In the genomic region with DNA sequence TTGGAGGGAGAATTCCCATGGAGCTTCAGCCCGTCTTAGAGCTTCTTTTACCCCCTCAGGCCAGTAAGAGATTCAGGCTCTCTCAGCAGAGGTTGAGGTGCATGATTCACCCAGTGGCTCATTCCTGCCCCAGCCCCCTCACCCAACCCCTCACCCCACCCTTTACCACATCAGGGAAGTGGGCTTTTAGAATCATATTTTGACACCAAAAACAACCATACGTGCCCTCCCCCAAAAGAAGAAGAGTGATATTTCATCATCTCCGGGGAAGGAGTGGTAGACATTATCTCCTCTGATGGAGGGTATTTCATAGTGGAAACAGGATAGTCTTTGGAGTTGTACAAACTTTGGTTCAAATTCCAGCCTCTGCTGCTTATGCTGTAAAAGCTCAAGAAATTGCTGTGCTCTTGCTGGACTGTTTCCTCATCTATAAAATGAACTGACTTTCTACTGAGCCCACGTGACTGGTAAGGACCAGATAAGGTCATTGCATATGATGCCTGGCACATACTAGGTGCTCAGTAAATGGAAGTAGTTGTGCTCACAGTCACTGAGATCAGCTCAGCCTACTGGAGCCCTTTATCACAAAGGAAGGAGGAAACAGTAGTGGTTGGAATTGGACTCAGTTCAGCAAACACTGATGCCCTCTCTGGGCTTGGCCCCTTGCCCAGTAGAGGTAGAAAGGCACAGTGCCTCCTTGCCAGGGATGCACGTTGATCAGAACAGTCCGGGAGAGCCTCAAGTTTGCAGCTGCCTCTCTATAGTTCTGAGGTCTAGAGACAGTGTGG, we compare ENCODE assay signal across 11 cellular contexts. TPM values are rescaled to one million over a fixed set of nuclear protein-coding genes. Genes with fewer than 3 reads are reported as not detected.
A peak's percentile ranks its signal among the peaks of the same experiment; 100 is the strongest.
DNase-seq lines count a peak whose midpoint lies in the region; ATAC-seq, FAIRE-seq and TF ChIP-seq lines count a peak whose summit lies in the region.
"Had no signal": no experiment of that assay in that cellular context is flagged by ENCODE, and none has a peak within 500 bp of the region (broad histone marks: within the 10 kb centered on the region; RNA-seq: fewer than 3 reads in every experiment).

No MANE protein-coding gene starts in this region.

- CTCF ChIA-PET in endothelial cell of umbilical vein (lab: Charles Lee): no interaction called here

- FAIRE-seq in endothelial cell of umbilical vein (lab: Jason Lieb, UNC): no peak

- POLR2A ChIA-PET in endothelial cell of umbilical vein (lab: Charles Lee): no interaction called here

- no peak overlapping the region for H2AK5ac ChIP-seq in mesendoderm (ENCODE audit: low read length)

- no peak overlapping the region for H3K18ac ChIP-seq in mesendoderm (ENCODE audit: low read length)

- no peak overlapping the region for H3K23ac ChIP-seq in mesendoderm (ENCODE audit: low read length)

- H2BK120ac ChIP-seq in mesendoderm (ENCODE audit: low read depth, low read length): no peak overlapping the region

- H3K9me3 ChIP-seq in endothelial cell of umbilical vein (replicated peaks; ENCODE audit: control insufficient read depth, insufficient read depth, low read length): no peaks in the 10 kb centered on the region
- H3K9me3 ChIP-seq: MG63, suprapubic skin had no signal

- no peaks in the 10 kb centered on the region for H3K79me1 ChIP-seq in mesendoderm (ENCODE audit: low read length)

- H4K5ac ChIP-seq in mesendoderm (ENCODE audit: low read length): no peak overlapping the region

- H3K4me1 ChIP-seq in endothelial cell of umbilical vein (ENCODE audit: control insufficient read depth, extremely low read depth, insufficient read depth, low read length): no peaks in the 10 kb centered on the region
- H3K4me1 ChIP-seq in mesendoderm (ENCODE audit: control insufficient read depth, low read depth, low read length): no peaks in the 10 kb centered on the region
- H3K4me1 ChIP-seq: suprapubic skin had no signal

- ATAC-seq in SK-N-SH treated with all-trans-retinoic acid at 6 μM for 48 hours (peak; percentile 64), HG02678 (IDR thresholded peaks at IDR 0.05; ENCODE audit: unreplicated experiment) (no peak)

- H3K36me3 ChIP-seq in endothelial cell of umbilical vein (ENCODE audit: control insufficient read depth in 2 of 2, extremely low read depth in 1 of 2, insufficient read depth in 2 of 2, low read length in 2 of 2) (no peaks in the 10 kb centered on the region), mesendoderm (ENCODE audit: control insufficient read depth, insufficient read depth, low read length) (no peaks in the 10 kb centered on the region)
- H3K36me3 ChIP-seq: MG63, suprapubic skin had no signal

- H4K20me1 ChIP-seq in endothelial cell of umbilical vein (replicated peaks; ENCODE audit: control insufficient read depth, extremely low read depth, insufficient read depth, low read length): no peaks in the 10 kb centered on the region

- dilution Hi-C loops in endothelial cell of umbilical vein (cut with MboI; ENCODE audit: extremely low pct_ligation_motif_present, low sequenced_read_pairs): no loop called here

- H3K4me2 ChIP-seq in endothelial cell of umbilical vein (ENCODE audit: insufficient read depth, low read length) (no peak overlapping the region), mesendoderm (ENCODE audit: low read length) (no peak overlapping the region)

- H3K4ac ChIP-seq in mesendoderm (ENCODE audit: low read depth, low read length): no peak overlapping the region

- peak; percentile 49 for DNase-seq in stimulated activated CD4-positive, alpha-beta T cell treated with anti-CD3 and anti-CD28 coated beads, Interleukin-1b, Interleukin-23, amount 100 ng/mL, for 48 hours
- DNase-seq in stimulated activated CD4-positive, alpha-beta T cell treated with anti-CD3 and anti-CD28 coated beads, Interleukin-2, amount 100 ng/mL, for 48 hours: no peak
- DNase-seq in endothelial cell of umbilical vein (ENCODE audit: low read depth, low spot score): peak; percentile 15
- no peak for DNase-seq in epidermal melanocyte (ENCODE audit: insufficient read length, low spot score)
- DNase-seq in cortex of kidney (lab: John Stamatoyannopoulos, UW): no peak
- DNase-seq in mesendoderm: no peak
- DNase-seq: MG63, occipital lobe had no signal

- H2BK15ac ChIP-seq in mesendoderm (replicated peaks; ENCODE audit: low read depth): no peak overlapping the region

- H4K8ac ChIP-seq in mesendoderm (ENCODE audit: low read depth, low read length): no peak overlapping the region

- BruUV-seq in endothelial cell of umbilical vein (replicated peaks; lab: Mats Ljungman, UMichigan): no TSS peak

- intact Hi-C loops in endothelial cell of umbilical vein (cut with micrococcal nuclease): no loop called here

- H3K9me1 ChIP-seq in endothelial cell of umbilical vein (replicated peaks; ENCODE audit: control insufficient read depth, extremely low read depth, insufficient read depth, low read length): no peaks in the 10 kb centered on the region

- WGBS in mesendoderm (ENCODE audit: extremely low coverage, insufficient coverage, low lambda C conversion rate): no CpG with 5 or more reads among the region's 6 CpGs

- H2BK5ac ChIP-seq in mesendoderm (ENCODE audit: low read length): no peak overlapping the region

- no peak for TF ChIP-seq CTCF in endothelial cell of umbilical vein (IDR thresholded peaks at IDR 0.05; ENCODE audit: extremely low read depth in 1 of 2, insufficient read depth in 1 of 2, low read depth in 1 of 2, low read length in 2 of 2)

- H3K9ac ChIP-seq in endothelial cell of umbilical vein (replicated peaks; ENCODE audit: extremely low read depth, insufficient read depth, low read length) (no peak overlapping the region), mesendoderm (ENCODE audit: low read length) (no peak overlapping the region)

- no peak overlapping the region for H3K4me3 ChIP-seq in endothelial cell of umbilical vein (replicated peaks in 1 of 3; ENCODE audit: insufficient read depth in 1 of 3, low read depth in 1 of 3, low read length in 3 of 3)
- no peak overlapping the region for H3K4me3 ChIP-seq in mesendoderm (ENCODE audit: low read length)
- H3K4me3 ChIP-seq: MG63, suprapubic skin had no signal

- H3K56ac ChIP-seq in mesendoderm (ENCODE audit: low read length): no peak overlapping the region

- H3K79me2 ChIP-seq in endothelial cell of umbilical vein (ENCODE audit: control insufficient read depth, insufficient read depth, low read length) (no peaks in the 10 kb centered on the region), mesendoderm (ENCODE audit: control insufficient read depth, insufficient read depth, low read length) (no peaks in the 10 kb centered on the region)

- TF ChIP-seq POLR2A in endothelial cell of umbilical vein (IDR thresholded peaks at IDR 0.05; ENCODE audit: low read depth, low read length): no peak

- H3K27ac ChIP-seq in endothelial cell of umbilical vein (ENCODE audit: insufficient read depth, low read depth, low read length): no peak overlapping the region
- no peak overlapping the region for H3K27ac ChIP-seq in mesendoderm (ENCODE audit: low read depth, low read length)
- H3K27ac ChIP-seq: suprapubic skin had no signal

- H3K27me3 ChIP-seq in endothelial cell of umbilical vein (ENCODE audit: control insufficient read depth in 2 of 2, insufficient read depth in 2 of 2, low read length in 2 of 2): peaks cover 0 to 4% of the 10 kb centered on the region in 2 experiments
- H3K27me3 ChIP-seq in mesendoderm (ENCODE audit: insufficient read depth, low read length, poor library complexity): no peaks in the 10 kb centered on the region
- H3K27me3 ChIP-seq: MG63 had no signal

- no peak overlapping the region for H2AFZ ChIP-seq in endothelial cell of umbilical vein (ENCODE audit: low read depth, low read length)

RNA-seq across cellular contexts. Expression of a gene that starts 18.3 kb away (rescaled TPM):
- not detected in 2 replicates for total RNA-seq in endothelial cell of umbilical vein
- polyA plus RNA-seq in endothelial cell of umbilical vein: not detected in 2 replicates
- polyA plus RNA-seq in endothelial cell of umbilical vein (2011; cell fraction: cytosol; rRNA removed): not detected in 2 replicates
- not detected in 2 replicates for polyA plus RNA-seq in endothelial cell of umbilical vein (2011; cell fraction: nucleus; rRNA removed)
- 0.15 and 0.20 TPM in 2 replicates for polyA plus RNA-seq in endothelial cell of umbilical vein (2012)
- 0.28 TPM in 1 of 2 replicates, not detected in the other for polyA minus RNA-seq in endothelial cell of umbilical vein
- not detected for polyA minus RNA-seq in endothelial cell of umbilical vein (2011; cell fraction: cytosol; rRNA and poly(A)+ RNA removed)
- 0.34 TPM in 1 of 2 replicates, not detected in the other for polyA minus RNA-seq in endothelial cell of umbilical vein (2011; cell fraction: nucleus; rRNA and poly(A)+ RNA removed)
- polyA plus RNA-seq in mesendoderm (2013, experiment 1 of 2): not detected
- not detected for polyA plus RNA-seq in mesendoderm (2013, experiment 2 of 2)

RNA-seq across cellular contexts. Expression of a gene that starts 29.8 kb away (rescaled TPM):
- not detected in 2 replicates for total RNA-seq in endothelial cell of umbilical vein
- not detected in 2 replicates for polyA plus RNA-seq in endothelial cell of umbilical vein
- not detected in 2 replicates for polyA plus RNA-seq in endothelial cell of umbilical vein (2011; cell fraction: cytosol; rRNA removed)
- polyA plus RNA-seq in endothelial cell of umbilical vein (2011; cell fraction: nucleus; rRNA removed): not detected in 2 replicates
- polyA plus RNA-seq in endothelial cell of umbilical vein (2012): not detected in 2 replicates
- not detected in 2 replicates for polyA minus RNA-seq in endothelial cell of umbilical vein
- polyA minus RNA-seq in endothelial cell of umbilical vein (2011; cell fraction: cytosol; rRNA and poly(A)+ RNA removed): not detected
- not detected in 2 replicates for polyA minus RNA-seq in endothelial cell of umbilical vein (2011; cell fraction: nucleus; rRNA and poly(A)+ RNA removed)
- not detected for polyA plus RNA-seq in mesendoderm (2013, experiment 1 of 2)
- not detected for polyA plus RNA-seq in mesendoderm (2013, experiment 2 of 2)
- total RNA-seq: occipital lobe, suprapubic skin had no signal

RNA-seq across cellular contexts. Expression of a gene that starts 32.1 kb away (rescaled TPM):
- 0.46 TPM in 1 of 2 replicates, not detected in the other for total RNA-seq in endothelial cell of umbilical vein
- 0.12 and 0.21 TPM in 2 replicates for polyA plus RNA-seq in endothelial cell of umbilical vein
- 0.08 and 0.31 TPM in 2 replicates for polyA plus RNA-seq in endothelial cell of umbilical vein (2011; cell fraction: cytosol; rRNA removed)
- 0.09 and 0.55 TPM in 2 replicates for polyA plus RNA-seq in endothelial cell of umbilical vein (2011; cell fraction: nucleus; rRNA removed)
- not detected in 2 replicates for polyA plus RNA-seq in endothelial cell of umbilical vein (2012)
- 0.45 TPM in 1 of 2 replicates, not detected in the other for polyA minus RNA-seq in endothelial cell of umbilical vein
- polyA minus RNA-seq in endothelial cell of umbilical vein (2011; cell fraction: cytosol; rRNA and poly(A)+ RNA removed): 1.3 TPM
- polyA minus RNA-seq in endothelial cell of umbilical vein (2011; cell fraction: nucleus; rRNA and poly(A)+ RNA removed): not detected in 2 replicates
- 1.4 TPM for polyA plus RNA-seq in mesendoderm (2013, experiment 1 of 2)
- polyA plus RNA-seq in mesendoderm (2013, experiment 2 of 2): 1.5 TPM
- total RNA-seq: suprapubic skin had no signal

RNA-seq across cellular contexts. Expression of a gene that starts 45.0 kb away (rescaled TPM):
- total RNA-seq in endothelial cell of umbilical vein: not detected in 2 replicates
- not detected in 2 replicates for polyA plus RNA-seq in endothelial cell of umbilical vein
- not detected in 2 replicates for polyA plus RNA-seq in endothelial cell of umbilical vein (2011; cell fraction: cytosol; rRNA removed)
- not detected in 2 replicates for polyA plus RNA-seq in endothelial cell of umbilical vein (2011; cell fraction: nucleus; rRNA removed)
- polyA plus RNA-seq in endothelial cell of umbilical vein (2012): not detected in 2 replicates
- not detected in 2 replicates for polyA minus RNA-seq in endothelial cell of umbilical vein
- not detected for polyA minus RNA-seq in endothelial cell of umbilical vein (2011; cell fraction: cytosol; rRNA and poly(A)+ RNA removed)
- polyA minus RNA-seq in endothelial cell of umbilical vein (2011; cell fraction: nucleus; rRNA and poly(A)+ RNA removed): not detected in 2 replicates
- polyA plus RNA-seq in mesendoderm (2013, experiment 1 of 2): not detected
- not detected for polyA plus RNA-seq in mesendoderm (2013, experiment 2 of 2)
- total RNA-seq: occipital lobe, suprapubic skin had no signal

Comparison
In these comparisons a context has a peak if more than half of its experiments do, and no peak if none do; other contexts are left out.
1. DNase-seq: peak in stimulated activated CD4-positive, alpha-beta T cell treated with anti-CD3 and anti-CD28 coated beads, Interleukin-1b, Interleukin-23, amount 100 ng/mL, for 48 hours (single experiment) and endothelial cell of umbilical vein (single experiment); none in stimulated activated CD4-positive, alpha-beta T cell treated with anti-CD3 and anti-CD28 coated beads, Interleukin-2, amount 100 ng/mL, for 48 hours (0 of 2), epidermal melanocyte (single experiment), cortex of kidney (single experiment) and mesendoderm (single experiment).